In genomic region chr6:158518196-158519127, GRCh38 we compare ENCODE assay signal across 7 cellular contexts. TPM values are rescaled to one million over a fixed set of nuclear protein-coding genes. Genes with fewer than 3 reads are reported as not detected.
DNase-seq lines count a peak whose midpoint lies in the region; ATAC-seq and TF ChIP-seq lines count a peak whose summit lies in the region.

No MANE protein-coding gene starts in this region.

- POLR2A ChIA-PET in HEK293 (lab: Yijun Ruan, JAX), result interaction anchor here (0.8 to 1.0 kb wide), 2 partner anchors 18 to 49 kb away, joined by 3 read pairs; no protein-coding TSS in a partner anchor

- CTCF ChIA-PET in HEK293 (lab: Yijun Ruan, JAX), result interaction anchor here (0.6 to 2.5 kb wide), 26 partner anchors 9 to 1460 kb away, joined by 3 to 21 read pairs (median 4); no protein-coding TSS in a partner anchor

- H3K9ac ChIP-seq in SK-N-MC (ENCODE audit: insufficient read length) (no peak overlapping the region), rectal smooth muscle tissue (ENCODE audit: low read length) (no peak overlapping the region)

- intact Hi-C loops in right cardiac atrium (cut with DNase I), result loop anchor here in 3 of 4 donors (5.0 to 10.0 kb wide), 2 partner anchors 294 to 296 kb away; no protein-coding TSS in a partner anchor

- H3K4me1 ChIP-seq in HEK293 (ENCODE audit: control insufficient read depth, insufficient read depth, low read length), result 0 out of 2 replicates have a peak, but pooled peaks cover 4% of the 10 kb centered on the region
- no peaks in the 10 kb centered on the region for H3K4me1 ChIP-seq in right cardiac atrium (ENCODE audit: control insufficient read depth, insufficient read depth, low read length)
- no peaks in the 10 kb centered on the region for H3K4me1 ChIP-seq in rectal smooth muscle tissue (ENCODE audit: control insufficient read depth, insufficient read depth, low read length)

- no peak overlapping the region; the same call in 1 of the 2 replicates for H3K27ac ChIP-seq in HEK293 (ENCODE audit: extremely low read depth, low read depth, low read length)
- no peak overlapping the region for H3K27ac ChIP-seq in SK-N-MC
- no peak overlapping the region for H3K27ac ChIP-seq in right cardiac atrium (ENCODE audit: low read length)
- no peak overlapping the region for H3K27ac ChIP-seq in rectal smooth muscle tissue (ENCODE audit: low read depth, low read length)

- H3K9me3 ChIP-seq in HEK293 (ENCODE audit: control insufficient read depth, insufficient read depth, low read depth, low read length) (no peaks in the 10 kb centered on the region), SK-N-MC (ENCODE audit: low read depth, low read length) (no peaks in the 10 kb centered on the region), right cardiac atrium (ENCODE audit: control insufficient read depth, low read length) (no peaks in the 10 kb centered on the region)

- H3K4me3 ChIP-seq in HEK293 (ENCODE audit: low read depth, low read length), result peak overlapping the region; percentile 35
- peak overlapping the region; percentile 67 for H3K4me3 ChIP-seq in SK-N-MC
- H3K4me3 ChIP-seq in right cardiac atrium (ENCODE audit: low read length), result peak overlapping the region; percentile 27
- H3K4me3 ChIP-seq in rectal smooth muscle tissue (ENCODE audit: low read length), result peak overlapping the region; percentile 45

- DNase-seq in M059J (ENCODE audit: low read depth) (peak; percentile 91), SK-N-MC (ENCODE audit: low read depth, low spot score) (no peak), amniotic stem cell (lab: John Stamatoyannopoulos, UW) (peak; percentile 54), right cardiac atrium (peak in 1 of 3 donors; percentile 67)

- 19% methylated on average over 18 of the region's 18 CpGs for WGBS in right cardiac atrium

- peak; percentile 69 to 73 for ATAC-seq in right cardiac atrium

- TF ChIP-seq CTCF in GM12872 (IDR thresholded peaks at IDR 0.05; ENCODE audit: insufficient read depth, low read depth, low read length) (peak; percentile 65), HEK293 (tag by site-specific recombination; IDR thresholded peaks at IDR 0.05) (0 out of 2 replicates have a peak, but pooled peaks have one; percentile 33)

- H3K27me3 ChIP-seq in right cardiac atrium (ENCODE audit: control insufficient read depth, insufficient read depth) (no peaks in the 10 kb centered on the region), rectal smooth muscle tissue (ENCODE audit: control insufficient read depth, insufficient read depth, low read length) (peaks cover 10% of the 10 kb centered on the region)

- H3K36me3 ChIP-seq in HEK293 (ENCODE audit: control insufficient read depth in 2 of 2, insufficient read depth in 1 of 2, low read length in 2 of 2) (no peaks in the 10 kb centered on the region), SK-N-MC (ENCODE audit: insufficient read depth, low read length) (no peaks in the 10 kb centered on the region), rectal smooth muscle tissue (ENCODE audit: control insufficient read depth, insufficient read depth, low read length) (no peaks in the 10 kb centered on the region)

TF ChIP-seq in HEK293, 187 proteins besides CTCF, POLR2A, EP300 and RAD21 (continues in another document):
- no peak for TF ChIP-seq ZNF112 (tag by site-specific recombination; IDR thresholded peaks at IDR 0.05)
- TF ChIP-seq ZNF701 (tag by site-specific recombination; IDR thresholded peaks at IDR 0.05), result peak; percentile 97
- no peak for TF ChIP-seq ZNF223 (tag by site-specific recombination; IDR thresholded peaks at IDR 0.05)
- no peak for TF ChIP-seq ZNF362 (tag by site-specific recombination; IDR thresholded peaks at IDR 0.05)
- TF ChIP-seq YY2 (tag by site-specific recombination; IDR thresholded peaks at IDR 0.05), result no peak
- no peak for TF ChIP-seq ZNF433 (tag by site-specific recombination; IDR thresholded peaks at IDR 0.05; ENCODE audit: low read depth)
- TF ChIP-seq ZNF404 (tag by site-specific recombination; IDR thresholded peaks at IDR 0.05), result no peak
- TF ChIP-seq TRIM28 (IDR thresholded peaks at IDR 0.05; ENCODE audit: borderline replicate concordance, low read length), result peak; percentile 89
- peak; percentile 42; the same call in 1 of the 2 replicates for TF ChIP-seq KLF17 (tag by site-specific recombination; IDR thresholded peaks at IDR 0.05)
- TF ChIP-seq SP7 (tag by site-specific recombination; IDR thresholded peaks at IDR 0.05), result peak; percentile 44; the same call in 1 of the 2 replicates
- TF ChIP-seq ZNF600 (tag by site-specific recombination; IDR thresholded peaks at IDR 0.05), result peak; percentile 73; the same call in 1 of the 2 replicates
- peak; percentile 35; the same call in 1 of the 2 replicates for TF ChIP-seq GLIS1 (tag by site-specific recombination; IDR thresholded peaks at IDR 0.05)
- TF ChIP-seq ZNF518A (tag by site-specific recombination; conservative IDR thresholded peaks at IDR 0.05; ENCODE audit: low read depth), result peak; percentile 20; the same call in 1 of the 2 replicates
- no peak for TF ChIP-seq ZNF513 (tag by site-specific recombination; IDR thresholded peaks at IDR 0.05)
- TF ChIP-seq WT1 (tag by site-specific recombination; IDR thresholded peaks at IDR 0.05), result peak; percentile 68
- TF ChIP-seq ZNF350 (tag by site-specific recombination; IDR thresholded peaks at IDR 0.05), result no peak
- TF ChIP-seq ZNF585B (tag by site-specific recombination; IDR thresholded peaks at IDR 0.05), result no peak
- no peak for TF ChIP-seq ZNF747 (tag by site-specific recombination; IDR thresholded peaks at IDR 0.05)
- TF ChIP-seq GLIS2 (tag by site-specific recombination; IDR thresholded peaks at IDR 0.05), result peak; percentile 58; the same call in 1 of the 2 replicates

RNA-seq across cellular contexts. Expression of gene TMEM181, which starts 41.4 kb away (rescaled TPM):
- total RNA-seq in M059J (2014; rRNA removed; shearing (Covaris generic)), result 27.3 and 42.7 TPM in 2 replicates
- total RNA-seq in right cardiac atrium, result 10 to 100 TPM; 16.0 to 24.5 (median 18.7) TPM
- 7.4 TPM for polyA plus RNA-seq in right cardiac atrium
